In the genomic region with DNA sequence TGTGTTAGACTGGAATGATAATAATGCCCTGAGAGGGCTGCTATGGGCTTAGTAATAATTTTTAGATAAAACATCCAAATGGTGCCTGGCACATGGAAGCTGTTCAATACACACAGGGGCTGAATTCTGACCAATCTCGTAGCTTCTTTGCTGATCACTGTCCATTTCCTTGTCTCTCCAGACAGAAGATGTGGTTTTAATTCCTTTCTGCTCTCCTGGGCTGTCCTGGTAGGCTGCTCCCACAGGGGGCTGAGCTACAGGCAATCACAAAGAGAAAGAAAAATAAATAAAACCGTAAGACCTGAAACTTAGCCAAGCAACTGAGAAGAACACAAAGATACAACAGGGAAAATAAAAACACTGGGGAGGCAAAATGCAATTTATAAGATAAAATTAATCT, we compare ENCODE assay signal across 17 cellular contexts.
A peak's percentile ranks its signal among the peaks of the same experiment; 100 is the strongest.
DNase-seq lines count a peak whose midpoint lies in the region; ATAC-seq and TF ChIP-seq lines count a peak whose summit lies in the region.
"Had no signal": no experiment of that assay in that cellular context is flagged by ENCODE, and none has a peak within 500 bp of the region (broad histone marks: within the 10 kb centered on the region; RNA-seq: fewer than 3 reads in every experiment).

No MANE protein-coding gene starts in this region.

- peak; percentile 54 for DNase-seq in AG09319 (ENCODE audit: extremely low read depth, low read depth)
- peak; percentile 25 for DNase-seq in RPMI7951 (ENCODE audit: low read depth)
- peak; percentile 90 for DNase-seq in fibroblast of peridontal ligament (ENCODE audit: extremely low read depth)
- DNase-seq in non-pigmented ciliary epithelial cell (ENCODE audit: low read depth), result peak; percentile 73
- no peak for DNase-seq in inferior parietal cortex (ENCODE audit: extremely low spot score)
- DNase-seq in Right ventricle myocardium superior, result no peak
- DNase-seq in NCI-H1417 treated with DMSO at 0.1 percent for 48 hours (lab: John Stamatoyannopoulos, UW), result no peak
- DNase-seq: amniotic stem cell, colonic mucosa, H7, heart right ventricle, kidney, NCI-H1694 treated with DMSO at 0.1 percent for 48 hours, SHP77 treated with DMSO at 0.1 percent for 48 hours, stomach had no signal

- TF ChIP-seq CTCF in AG09319 (IDR thresholded peaks at IDR 0.05; ENCODE audit: low read depth, low read length), result no peak

- intact Hi-C loops in Right ventricle myocardium superior (cut with DNase I), result no loop called here

- ATAC-seq in HG02798 (IDR thresholded peaks at IDR 0.05; ENCODE audit: poor library complexity, unreplicated experiment), result no peak
- ATAC-seq in Right ventricle myocardium superior (ENCODE audit: poor library complexity), result no peak
- ATAC-seq: activated CD4-positive, CD25-positive, alpha-beta regulatory T cell treated with anti-CD3 and anti-CD28 coated beads, Interleukin-2, amount 50 U/mL, for 24 hours; heart right ventricle had no signal

Comparison
In these comparisons a context has a peak if more than half of its experiments do, and no peak if none do; other contexts are left out.
1. DNase-seq: peak in AG09319 (single experiment), RPMI7951 (single experiment), fibroblast of peridontal ligament (single experiment) and non-pigmented ciliary epithelial cell (single experiment); none in inferior parietal cortex (single experiment), Right ventricle myocardium superior (single experiment) and NCI-H1417 treated with DMSO at 0.1 percent for 48 hours (single experiment).